Comparison of ENCODE assay signal across 21 cellular contexts in the genomic region with DNA sequence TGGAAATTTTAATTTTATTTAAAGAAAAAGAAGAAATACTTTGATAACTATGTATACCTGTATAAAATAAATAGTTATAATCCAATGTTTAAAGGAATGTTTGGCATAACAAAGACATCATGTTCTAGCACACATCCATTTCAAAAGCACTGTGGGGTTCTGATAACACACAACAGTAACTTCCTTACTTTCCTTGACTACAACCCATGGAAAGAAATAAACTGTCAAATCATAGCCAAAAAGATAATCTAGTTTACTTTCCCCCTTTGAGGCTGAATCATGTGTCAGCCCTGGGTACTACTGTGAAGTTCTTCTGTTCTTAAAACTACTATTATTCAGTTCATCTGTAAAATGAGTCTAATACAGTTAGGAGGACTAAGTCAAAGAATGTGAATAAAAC.
"Had no signal": no experiment of that assay in that cellular context is flagged by ENCODE, and none has a peak within 500 bp of the region (broad histone marks: within the 10 kb centered on the region; RNA-seq: fewer than 3 reads in every experiment).

No MANE protein-coding gene starts in this region.

- H3K36me3 ChIP-seq: Peyer's patch, SJCRH30 had no signal

- H3K4me3 ChIP-seq: Peyer's patch, SJCRH30, SK-N-MC had no signal

- H3K27me3 ChIP-seq: Peyer's patch, SJCRH30 had no signal

- H3K27ac ChIP-seq: KMS-11, Peyer's patch, SJCRH30, SK-N-MC had no signal

- H3K9me3 ChIP-seq: Peyer's patch, SJCRH30 had no signal

- H3K4me1 ChIP-seq: Peyer's patch, SJCRH30 had no signal

- DNase-seq: Karpas-422, MM.1S, MV-4-11, NCI-H1436, NCI-H1694, NCI-H187, NCI-H2227 treated with DMSO at 0.1 percent for 48 hours, NCI-H345, NCI-H446, NCI-H510A treated with DMSO at 0.1 percent for 48 hours, NCI-H524 treated with DMSO at 0.1 percent for 48 hours, NCI-H526 treated with DMSO at 0.1 percent for 48 hours, PC-3, Peyer's patch, Right ventricle myocardium superior, RPMI8226, SJCRH30, T-cell had no signal

- ATAC-seq: PC-3, SK-N-SH treated with all-trans-retinoic acid at 6 μM for 48 hours, T-cell had no signal
